In the genomic region with DNA sequence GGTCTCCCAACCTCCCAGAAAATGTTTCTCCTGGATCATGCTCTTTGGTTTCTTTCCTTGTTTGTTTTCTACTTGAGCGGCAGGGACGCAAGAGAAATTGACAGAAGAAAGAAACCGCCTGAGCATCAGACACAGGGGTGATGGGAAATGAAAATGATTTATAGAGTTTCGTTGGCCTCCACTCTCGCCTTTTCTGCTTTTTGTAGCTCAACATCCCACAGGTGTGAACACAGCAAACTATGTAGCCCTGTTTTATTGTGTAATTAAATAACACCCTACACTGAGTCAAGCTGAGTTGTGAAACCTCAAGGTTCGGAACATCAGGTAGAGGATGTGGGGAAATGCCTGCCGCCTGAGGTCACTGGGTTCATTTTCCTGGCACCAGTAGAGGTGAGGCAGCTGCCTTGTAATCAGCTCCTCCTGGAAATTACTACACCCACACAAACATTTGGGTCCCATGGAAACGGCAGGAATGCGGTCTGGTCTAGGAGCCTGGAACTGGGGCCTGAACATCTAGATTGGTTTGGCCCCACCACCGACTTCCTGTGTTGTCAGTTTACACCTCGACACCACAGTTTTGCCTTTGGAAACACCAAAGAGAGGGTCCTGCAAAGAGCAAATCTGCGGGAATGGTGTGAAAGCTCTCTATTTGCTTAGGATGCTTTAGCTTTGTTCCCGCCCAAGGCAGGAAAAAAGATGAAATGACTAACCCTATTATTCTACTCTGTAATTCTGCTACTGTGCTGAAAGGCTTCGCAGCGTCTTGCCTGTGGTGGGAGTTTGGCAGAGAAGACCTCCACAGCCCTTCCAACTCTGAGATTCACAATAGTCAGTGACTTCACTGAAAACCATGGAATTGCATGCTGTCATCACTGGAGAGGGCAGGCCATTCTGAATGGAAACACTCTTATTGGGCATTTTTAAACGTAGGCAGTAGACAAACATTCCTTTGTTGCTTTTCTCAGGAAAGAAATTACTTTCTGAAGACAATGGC, we compare ENCODE assay signal across 8 cellular contexts. TPM values are rescaled to one million over a fixed set of nuclear protein-coding genes. Genes with fewer than 3 reads are reported as not detected.
A peak's percentile ranks its signal among the peaks of the same experiment; 100 is the strongest.
DNase-seq lines count a peak whose midpoint lies in the region; ATAC-seq and TF ChIP-seq lines count a peak whose summit lies in the region.

No MANE protein-coding gene starts in this region.

- no peak overlapping the region for H3K23ac ChIP-seq in mesendoderm (ENCODE audit: low read length)

- no peak overlapping the region for H3K4me3 ChIP-seq in CD4-positive, alpha-beta memory T cell (ENCODE audit: low read length in 2 of 2)
- H3K4me3 ChIP-seq in mesendoderm (ENCODE audit: low read length), result no peak overlapping the region

- H3K79me1 ChIP-seq in mesendoderm (ENCODE audit: low read length), result no peaks in the 10 kb centered on the region

- H2AK5ac ChIP-seq in mesendoderm (ENCODE audit: low read length), result no peak overlapping the region

- H3K9me3 ChIP-seq in CD4-positive, alpha-beta memory T cell (ENCODE audit: control insufficient read depth in 1 of 2, low read length in 2 of 2), result no peaks in the 10 kb centered on the region

- peak; percentile 97 for ATAC-seq in central memory CD8-positive, alpha-beta T cell (replicated peaks; ENCODE audit: extremely low read depth, poor library complexity, severe bottlenecking)
- no peak for ATAC-seq in HG02642 (IDR thresholded peaks at IDR 0.05; ENCODE audit: poor library complexity, unreplicated experiment)

- no peak overlapping the region for H3K4ac ChIP-seq in mesendoderm (ENCODE audit: low read depth, low read length)

- H3K27ac Mint-ChIP-seq in CD4-positive, alpha-beta memory T cell, result peak overlapping the region in 6 of 7 donors; percentile 11 to 83 (median 44)
- peak overlapping the region; percentile 74 for H3K27ac Mint-ChIP-seq in central memory CD8-positive, alpha-beta T cell (ENCODE audit: low read depth)

- POLR2A ChIA-PET in CD4-positive, alpha-beta memory T cell (lab: Charles Lee; ENCODE audit: partially characterized antibody), result interaction anchor here (1.2 kb wide), 1 partner anchor 59 kb away, joined by 3 read pairs; no protein-coding TSS in a partner anchor
- POLR2A ChIA-PET in GM10248 (lab: Yijun Ruan, JAX), result no interaction called here

- no peaks in the 10 kb centered on the region for H3K36me3 ChIP-seq in CD4-positive, alpha-beta memory T cell (ENCODE audit: insufficient read depth, low read length)
- no peaks in the 10 kb centered on the region for H3K36me3 ChIP-seq in mesendoderm (ENCODE audit: control insufficient read depth, insufficient read depth, low read length)

- no peak for TF ChIP-seq RAD21 in Ishikawa (IDR thresholded peaks at IDR 0.05; ENCODE audit: low read depth)

- peaks cover 22 to 55% (median 40%) of the 10 kb centered on the region in 4 donors for H3K4me1 Mint-ChIP-seq in CD4-positive, alpha-beta memory T cell
- peaks cover 61% of the 10 kb centered on the region for H3K4me1 Mint-ChIP-seq in central memory CD8-positive, alpha-beta T cell

- H3K9ac ChIP-seq in mesendoderm (ENCODE audit: low read length), result no peak overlapping the region

- H3K4me1 ChIP-seq in CD4-positive, alpha-beta memory T cell (ENCODE audit: insufficient read depth, low read length), result peaks cover 26% of the 10 kb centered on the region
- H3K4me1 ChIP-seq in mesendoderm (ENCODE audit: control insufficient read depth, low read depth, low read length), result peaks cover 10% of the 10 kb centered on the region

- peak overlapping the region in 6 of 8 donors; percentile 26 to 56 (median 45) for H3K4me3 Mint-ChIP-seq in CD4-positive, alpha-beta memory T cell
- peak overlapping the region; percentile 51 for H3K4me3 Mint-ChIP-seq in central memory CD8-positive, alpha-beta T cell

- no peaks in the 10 kb centered on the region for H3K36me3 Mint-ChIP-seq in CD4-positive, alpha-beta memory T cell
- peaks cover 1% of the 10 kb centered on the region for H3K36me3 Mint-ChIP-seq in central memory CD8-positive, alpha-beta T cell (ENCODE audit: insufficient read depth)

- no peak overlapping the region for H2BK120ac ChIP-seq in mesendoderm (ENCODE audit: low read depth, low read length)

- TF ChIP-seq CTCF in GM10248 (IDR thresholded peaks at IDR 0.05; ENCODE audit: control extremely low read depth, extremely low read depth, low read depth, missing control alignments), result no peak

- peak; percentile 32 to 70 (median 39) for DNase-seq in CD4-positive, alpha-beta memory T cell
- peak; percentile 22 to 67 for DNase-seq in central memory CD8-positive, alpha-beta T cell (ENCODE audit: low spot score in 2 of 2)
- peak; percentile 99 for DNase-seq in mesendoderm
- no peak for DNase-seq in cortex of kidney (lab: John Stamatoyannopoulos, UW)
- DNase-seq in NCI-H2029 treated with DMSO at 0.1 percent for 48 hours (lab: John Stamatoyannopoulos, UW), result no peak
- no peak for DNase-seq in GM10248 (ENCODE audit: extremely low spot score)

- no peak overlapping the region for H3K27ac ChIP-seq in CD4-positive, alpha-beta memory T cell (ENCODE audit: low read depth, low read length)
- H3K27ac ChIP-seq in mesendoderm (ENCODE audit: low read depth, low read length), result peak overlapping the region; percentile 9

- H3K27me3 ChIP-seq in CD4-positive, alpha-beta memory T cell (ENCODE audit: insufficient read depth, low read length), result no peaks in the 10 kb centered on the region
- H3K27me3 ChIP-seq in mesendoderm (ENCODE audit: insufficient read depth, low read length, poor library complexity), result no peaks in the 10 kb centered on the region

- TF ChIP-seq EP300 in Ishikawa (IDR thresholded peaks at IDR 0.05; ENCODE audit: borderline replicate concordance), result peak; percentile 59

- intact Hi-C loops in CD4-positive, alpha-beta memory T cell (cut with micrococcal nuclease), result no loop called here

- H4K8ac ChIP-seq in mesendoderm (ENCODE audit: low read depth, low read length), result no peak overlapping the region

- no peak overlapping the region for H3K18ac ChIP-seq in mesendoderm (ENCODE audit: low read length)

- H3K79me2 ChIP-seq in mesendoderm (ENCODE audit: control insufficient read depth, insufficient read depth, low read length), result no peaks in the 10 kb centered on the region

- no peak overlapping the region for H2BK5ac ChIP-seq in mesendoderm (ENCODE audit: low read length)

- H2BK15ac ChIP-seq in mesendoderm (replicated peaks; ENCODE audit: low read depth), result no peak overlapping the region

- CTCF ChIA-PET in CD4-positive, alpha-beta memory T cell (lab: Charles Lee; ENCODE audit: partially characterized antibody), result interaction anchor here (0.5 to 1.6 kb wide), 2 partner anchors 28 to 29 kb away, joined by 3 to 8 read pairs; no protein-coding TSS in a partner anchor
- CTCF ChIA-PET in GM10248 (lab: Yijun Ruan, JAX), result interaction anchor here (2.5 kb wide), 1 partner anchor 12 kb away, joined by 15 read pairs; no protein-coding TSS in a partner anchor

- H3K56ac ChIP-seq in mesendoderm (ENCODE audit: low read length), result peak overlapping the region; percentile 17

- H3K9me3 Mint-ChIP-seq in CD4-positive, alpha-beta memory T cell, result no peaks in the 10 kb centered on the region
- H3K9me3 Mint-ChIP-seq in central memory CD8-positive, alpha-beta T cell, result no peaks in the 10 kb centered on the region

- peaks cover 0 to 2% of the 10 kb centered on the region in 2 donors for H3K27me3 Mint-ChIP-seq in CD4-positive, alpha-beta memory T cell
- H3K27me3 Mint-ChIP-seq in central memory CD8-positive, alpha-beta T cell, result no peaks in the 10 kb centered on the region

- H4K5ac ChIP-seq in mesendoderm (ENCODE audit: low read length), result no peak overlapping the region

- WGBS in mesendoderm (ENCODE audit: extremely low coverage, insufficient coverage, low lambda C conversion rate), result no CpG with 5 or more reads among the region's 16 CpGs

- H3K4me2 ChIP-seq in mesendoderm (ENCODE audit: low read length), result no peak overlapping the region

TF ChIP-seq in Ishikawa, 13 proteins besides CTCF, POLR2A, EP300 and RAD21 (continues in another document):
- TF ChIP-seq, protein P1, sequence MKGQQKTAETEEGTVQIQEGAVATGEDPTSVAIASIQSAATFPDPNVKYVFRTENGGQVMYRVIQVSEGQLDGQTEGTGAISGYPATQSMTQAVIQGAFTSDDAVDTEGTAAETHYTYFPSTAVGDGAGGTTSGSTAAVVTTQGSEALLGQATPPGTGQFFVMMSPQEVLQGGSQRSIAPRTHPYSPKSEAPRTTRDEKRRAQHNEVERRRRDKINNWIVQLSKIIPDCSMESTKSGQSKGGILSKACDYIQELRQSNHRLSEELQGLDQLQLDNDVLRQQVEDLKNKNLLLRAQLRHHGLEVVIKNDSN (IDR thresholded peaks at IDR 0.05), result no peak
- TF ChIP-seq TCF12 (IDR thresholded peaks at IDR 0.05; ENCODE audit: low read depth), result peak; percentile 71
- peak; percentile 94 for TF ChIP-seq EGR1 (IDR thresholded peaks at IDR 0.05)
- peak; percentile 89 for TF ChIP-seq TEAD4 (IDR thresholded peaks at IDR 0.05)
- TF ChIP-seq CREB1 (IDR thresholded peaks at IDR 0.05; ENCODE audit: low read depth), result no peak

RNA-seq across cellular contexts. Expression of a gene that starts 53.0 kb away (rescaled TPM):
- 10 to 100 TPM; 10.5 to 11.2 TPM for total RNA-seq in CD4-positive, alpha-beta memory T cell
- polyA plus RNA-seq in CD4-positive, alpha-beta memory T cell, result 1 to 10 TPM in 1 of 2 donors, under 1 TPM in 1; 0.31 to 1.4 TPM
- 5.4 TPM for polyA plus RNA-seq in mesendoderm (2013, experiment 1 of 2)
- polyA plus RNA-seq in mesendoderm (2013, experiment 2 of 2), result 4.4 TPM

RNA-seq across cellular contexts. Expression of a gene that starts 53.1 kb away (rescaled TPM):
- 10 to 100 TPM; 20.8 to 23.5 TPM for total RNA-seq in CD4-positive, alpha-beta memory T cell
- 10 to 100 TPM; 23.0 to 26.2 TPM for polyA plus RNA-seq in CD4-positive, alpha-beta memory T cell
- polyA plus RNA-seq in mesendoderm (2013, experiment 1 of 2), result 24.3 TPM
- polyA plus RNA-seq in mesendoderm (2013, experiment 2 of 2), result 24.9 TPM

Comparison
In these comparisons a context has a peak if more than half of its experiments do, and no peak if none do; other contexts are left out.
1. DNase-seq: peak in CD4-positive, alpha-beta memory T cell (5 of 5), central memory CD8-positive, alpha-beta T cell (2 of 2) and mesendoderm (single experiment); none in cortex of kidney (single experiment), NCI-H2029 treated with DMSO at 0.1 percent for 48 hours (single experiment) and GM10248 (single experiment).